Comparison of ENCODE assay signal across 1 cellular context in the genomic region with DNA sequence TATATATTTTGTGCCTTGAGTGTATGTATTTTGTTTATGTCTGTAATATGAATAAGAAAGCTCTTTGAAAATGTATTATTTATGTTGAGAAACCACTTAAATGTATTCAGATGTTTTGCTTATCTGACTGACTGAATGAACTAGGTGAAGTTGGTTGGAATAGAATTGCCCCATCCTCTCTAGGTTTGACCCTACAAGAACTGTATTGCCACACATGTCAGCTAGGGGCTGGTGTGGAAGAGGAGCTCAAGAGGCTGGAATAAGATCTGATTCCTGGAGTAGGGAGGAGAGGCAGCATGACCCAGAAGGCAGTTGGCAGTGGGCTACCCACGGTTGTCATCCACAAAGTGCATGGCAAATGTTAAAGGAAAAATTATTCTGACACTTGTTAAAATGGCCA.
TF ChIP-seq lines count a peak whose summit lies in the region.

No MANE protein-coding gene starts in this region.

TF ChIP-seq in H1, 55 proteins besides CTCF, POLR2A, EP300 and RAD21:
- TF ChIP-seq BRCA1 (IDR thresholded peaks at IDR 0.05; ENCODE audit: low read depth, low read length): no peak
- TF ChIP-seq CREB1 (IDR thresholded peaks at IDR 0.05): no peak
- no peak for TF ChIP-seq FOSL1 (IDR thresholded peaks at IDR 0.05; ENCODE audit: insufficient read depth, low read depth, low read length)
- TF ChIP-seq SIRT6 (IDR thresholded peaks at IDR 0.05; ENCODE audit: low read length): no peak
- no peak for TF ChIP-seq KDM4A (IDR thresholded peaks at IDR 0.05; ENCODE audit: low read depth, low read length, severe bottlenecking)
- TF ChIP-seq ZNF274 (IDR thresholded peaks at IDR 0.05; ENCODE audit: borderline replicate concordance, extremely low read depth, low read length): no peak
- TF ChIP-seq, protein P1, sequence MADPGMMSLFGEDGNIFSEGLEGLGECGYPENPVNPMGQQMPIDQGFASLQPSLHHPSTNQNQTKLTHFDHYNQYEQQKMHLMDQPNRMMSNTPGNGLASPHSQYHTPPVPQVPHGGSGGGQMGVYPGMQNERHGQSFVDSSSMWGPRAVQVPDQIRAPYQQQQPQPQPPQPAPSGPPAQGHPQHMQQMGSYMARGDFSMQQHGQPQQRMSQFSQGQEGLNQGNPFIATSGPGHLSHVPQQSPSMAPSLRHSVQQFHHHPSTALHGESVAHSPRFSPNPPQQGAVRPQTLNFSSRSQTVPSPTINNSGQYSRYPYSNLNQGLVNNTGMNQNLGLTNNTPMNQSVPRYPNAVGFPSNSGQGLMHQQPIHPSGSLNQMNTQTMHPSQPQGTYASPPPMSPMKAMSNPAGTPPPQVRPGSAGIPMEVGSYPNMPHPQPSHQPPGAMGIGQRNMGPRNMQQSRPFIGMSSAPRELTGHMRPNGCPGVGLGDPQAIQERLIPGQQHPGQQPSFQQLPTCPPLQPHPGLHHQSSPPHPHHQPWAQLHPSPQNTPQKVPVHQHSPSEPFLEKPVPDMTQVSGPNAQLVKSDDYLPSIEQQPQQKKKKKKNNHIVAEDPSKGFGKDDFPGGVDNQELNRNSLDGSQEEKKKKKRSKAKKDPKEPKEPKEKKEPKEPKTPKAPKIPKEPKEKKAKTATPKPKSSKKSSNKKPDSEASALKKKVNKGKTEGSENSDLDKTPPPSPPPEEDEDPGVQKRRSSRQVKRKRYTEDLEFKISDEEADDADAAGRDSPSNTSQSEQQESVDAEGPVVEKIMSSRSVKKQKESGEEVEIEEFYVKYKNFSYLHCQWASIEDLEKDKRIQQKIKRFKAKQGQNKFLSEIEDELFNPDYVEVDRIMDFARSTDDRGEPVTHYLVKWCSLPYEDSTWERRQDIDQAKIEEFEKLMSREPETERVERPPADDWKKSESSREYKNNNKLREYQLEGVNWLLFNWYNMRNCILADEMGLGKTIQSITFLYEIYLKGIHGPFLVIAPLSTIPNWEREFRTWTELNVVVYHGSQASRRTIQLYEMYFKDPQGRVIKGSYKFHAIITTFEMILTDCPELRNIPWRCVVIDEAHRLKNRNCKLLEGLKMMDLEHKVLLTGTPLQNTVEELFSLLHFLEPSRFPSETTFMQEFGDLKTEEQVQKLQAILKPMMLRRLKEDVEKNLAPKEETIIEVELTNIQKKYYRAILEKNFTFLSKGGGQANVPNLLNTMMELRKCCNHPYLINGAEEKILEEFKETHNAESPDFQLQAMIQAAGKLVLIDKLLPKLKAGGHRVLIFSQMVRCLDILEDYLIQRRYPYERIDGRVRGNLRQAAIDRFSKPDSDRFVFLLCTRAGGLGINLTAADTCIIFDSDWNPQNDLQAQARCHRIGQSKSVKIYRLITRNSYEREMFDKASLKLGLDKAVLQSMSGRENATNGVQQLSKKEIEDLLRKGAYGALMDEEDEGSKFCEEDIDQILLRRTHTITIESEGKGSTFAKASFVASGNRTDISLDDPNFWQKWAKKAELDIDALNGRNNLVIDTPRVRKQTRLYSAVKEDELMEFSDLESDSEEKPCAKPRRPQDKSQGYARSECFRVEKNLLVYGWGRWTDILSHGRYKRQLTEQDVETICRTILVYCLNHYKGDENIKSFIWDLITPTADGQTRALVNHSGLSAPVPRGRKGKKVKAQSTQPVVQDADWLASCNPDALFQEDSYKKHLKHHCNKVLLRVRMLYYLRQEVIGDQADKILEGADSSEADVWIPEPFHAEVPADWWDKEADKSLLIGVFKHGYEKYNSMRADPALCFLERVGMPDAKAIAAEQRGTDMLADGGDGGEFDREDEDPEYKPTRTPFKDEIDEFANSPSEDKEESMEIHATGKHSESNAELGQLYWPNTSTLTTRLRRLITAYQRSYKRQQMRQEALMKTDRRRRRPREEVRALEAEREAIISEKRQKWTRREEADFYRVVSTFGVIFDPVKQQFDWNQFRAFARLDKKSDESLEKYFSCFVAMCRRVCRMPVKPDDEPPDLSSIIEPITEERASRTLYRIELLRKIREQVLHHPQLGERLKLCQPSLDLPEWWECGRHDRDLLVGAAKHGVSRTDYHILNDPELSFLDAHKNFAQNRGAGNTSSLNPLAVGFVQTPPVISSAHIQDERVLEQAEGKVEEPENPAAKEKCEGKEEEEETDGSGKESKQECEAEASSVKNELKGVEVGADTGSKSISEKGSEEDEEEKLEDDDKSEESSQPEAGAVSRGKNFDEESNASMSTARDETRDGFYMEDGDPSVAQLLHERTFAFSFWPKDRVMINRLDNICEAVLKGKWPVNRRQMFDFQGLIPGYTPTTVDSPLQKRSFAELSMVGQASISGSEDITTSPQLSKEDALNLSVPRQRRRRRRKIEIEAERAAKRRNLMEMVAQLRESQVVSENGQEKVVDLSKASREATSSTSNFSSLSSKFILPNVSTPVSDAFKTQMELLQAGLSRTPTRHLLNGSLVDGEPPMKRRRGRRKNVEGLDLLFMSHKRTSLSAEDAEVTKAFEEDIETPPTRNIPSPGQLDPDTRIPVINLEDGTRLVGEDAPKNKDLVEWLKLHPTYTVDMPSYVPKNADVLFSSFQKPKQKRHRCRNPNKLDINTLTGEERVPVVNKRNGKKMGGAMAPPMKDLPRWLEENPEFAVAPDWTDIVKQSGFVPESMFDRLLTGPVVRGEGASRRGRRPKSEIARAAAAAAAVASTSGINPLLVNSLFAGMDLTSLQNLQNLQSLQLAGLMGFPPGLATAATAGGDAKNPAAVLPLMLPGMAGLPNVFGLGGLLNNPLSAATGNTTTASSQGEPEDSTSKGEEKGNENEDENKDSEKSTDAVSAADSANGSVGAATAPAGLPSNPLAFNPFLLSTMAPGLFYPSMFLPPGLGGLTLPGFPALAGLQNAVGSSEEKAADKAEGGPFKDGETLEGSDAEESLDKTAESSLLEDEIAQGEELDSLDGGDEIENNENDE (IDR thresholded peaks at IDR 0.05; ENCODE audit: insufficient replicate concordance, low read length): no peak
- no peak for TF ChIP-seq CEBPB (IDR thresholded peaks at IDR 0.05; ENCODE audit: low read depth, low read length)
- TF ChIP-seq JUND (IDR thresholded peaks at IDR 0.05; ENCODE audit: low read length): no peak
- TF ChIP-seq SP2 (IDR thresholded peaks at IDR 0.05; ENCODE audit: low read length): no peak
- TF ChIP-seq GTF2F1 (IDR thresholded peaks at IDR 0.05; ENCODE audit: borderline replicate concordance, low read depth, low read length): no peak
- TF ChIP-seq POU5F1 (IDR thresholded peaks at IDR 0.05; ENCODE audit: low read depth, low read length): no peak
- TF ChIP-seq, protein P2, sequence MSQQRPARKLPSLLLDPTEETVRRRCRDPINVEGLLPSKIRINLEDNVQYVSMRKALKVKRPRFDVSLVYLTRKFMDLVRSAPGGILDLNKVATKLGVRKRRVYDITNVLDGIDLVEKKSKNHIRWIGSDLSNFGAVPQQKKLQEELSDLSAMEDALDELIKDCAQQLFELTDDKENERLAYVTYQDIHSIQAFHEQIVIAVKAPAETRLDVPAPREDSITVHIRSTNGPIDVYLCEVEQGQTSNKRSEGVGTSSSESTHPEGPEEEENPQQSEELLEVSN (IDR thresholded peaks at IDR 0.05): no peak
- no peak for TF ChIP-seq SP1 (IDR thresholded peaks at IDR 0.05; ENCODE audit: low read depth, low read length)
- no peak for TF ChIP-seq KDM5A (IDR thresholded peaks at IDR 0.05; ENCODE audit: low read length)
- TF ChIP-seq ASH2L (IDR thresholded peaks at IDR 0.05; ENCODE audit: low read length): no peak
- TF ChIP-seq RBBP5 (IDR thresholded peaks at IDR 0.05; ENCODE audit: borderline replicate concordance, low read depth, low read length): no peak
